Comparison of ENCODE assay signal across 8 cellular contexts in genomic region chr7:151233111-151233701, GRCh38. TPM values are rescaled to one million over a fixed set of nuclear protein-coding genes. Genes with fewer than 3 reads are reported as not detected.
DNase-seq lines count a peak whose midpoint lies in the region; ATAC-seq and TF ChIP-seq lines count a peak whose summit lies in the region.

No MANE protein-coding gene starts in this region.

- no peaks in the 10 kb centered on the region for H3K9me3 ChIP-seq in ectodermal cell (ENCODE audit: control insufficient read depth, low read length)
- no peaks in the 10 kb centered on the region for H3K9me3 ChIP-seq in mucosa of descending colon

- WGBS in ectodermal cell, 2 experiments, result 24 to 31% methylated on average over 20 to 21 of the region's 21 CpGs

- peaks cover 11% of the 10 kb centered on the region for H3K36me3 ChIP-seq in ectodermal cell (ENCODE audit: control insufficient read depth, insufficient read depth, low read length)
- H3K36me3 ChIP-seq in mucosa of descending colon (ENCODE audit: low read depth), result no peaks in the 10 kb centered on the region

- peak overlapping the region; percentile 95 for H3K4me3 ChIP-seq in ectodermal cell (ENCODE audit: insufficient read depth, low read depth, low read length)
- peak overlapping the region; percentile 90 for H3K4me3 ChIP-seq in mucosa of descending colon

- peak; percentile 53 for DNase-seq in COLO668 (lab: John Stamatoyannopoulos, UW; ENCODE audit: unreplicated experiment)
- DNase-seq in NAMALWA (ENCODE audit: low spot score), result peak; percentile 60
- peak; percentile 53 to 72 for DNase-seq in activated CD4-positive, alpha-beta T cell treated with anti-CD3 and anti-CD28 coated beads, Interleukin-2, amount 50 U/mL, for 24 hours (ENCODE audit: low read depth in 1 of 2, low spot score in 1 of 2)
- DNase-seq in mucosa of descending colon, result peak in 1 of 3 donors; percentile 65
- DNase-seq in stimulated activated CD8-positive, alpha-beta memory T cell treated with anti-CD3 and anti-CD28 coated beads, Interleukin-7, amount 100 ng/mL, for 1 hour (ENCODE audit: low read depth in 2 of 2), result peak; percentile 32 to 42

- H3K27me3 ChIP-seq in ectodermal cell (ENCODE audit: control insufficient read depth, insufficient read depth, low read length, poor library complexity, severe bottlenecking), result no peaks in the 10 kb centered on the region

- H3K4me1 ChIP-seq in ectodermal cell (ENCODE audit: control insufficient read depth, insufficient read depth, low read length) (peaks cover 10% of the 10 kb centered on the region), mucosa of descending colon (ENCODE audit: low read depth) (peaks cover 26% of the 10 kb centered on the region)

- no peak overlapping the region for H3K27ac ChIP-seq in ectodermal cell (ENCODE audit: insufficient read depth, low read depth, low read length, poor library complexity, severe bottlenecking)

- ATAC-seq in GM21717 (IDR thresholded peaks at IDR 0.05; ENCODE audit: unreplicated experiment), result peak; percentile 41
- ATAC-seq in mucosa of descending colon, result peak; percentile 50
- no peak for ATAC-seq in HG03565 (IDR thresholded peaks at IDR 0.05; ENCODE audit: unreplicated experiment)

- no peak for TF ChIP-seq CTCF in mucosa of descending colon (IDR thresholded peaks at IDR 0.05)

- intact Hi-C loops in mucosa of descending colon (cut with DNase I, micrococcal nuclease), result no loop called here

RNA-seq across cellular contexts. Expression of gene CHPF2, which starts 0.9 kb away (rescaled TPM):
- polyA plus RNA-seq in ectodermal cell (2013, experiment 1 of 4), result 20.1 TPM
- polyA plus RNA-seq in ectodermal cell (2013, experiment 2 of 4), result 26.1 TPM
- 18.6 TPM for polyA plus RNA-seq in ectodermal cell (2013, experiment 3 of 4)
- 21.5 TPM for polyA plus RNA-seq in ectodermal cell (2013, experiment 4 of 4)
- total RNA-seq in mucosa of descending colon, result 10 to 100 TPM; 38.3 to 52.2 (median 41.5) TPM

RNA-seq across cellular contexts. Expression of gene ABCF2, which starts 6.2 kb away (rescaled TPM):
- polyA plus RNA-seq in ectodermal cell (2013, experiment 1 of 4), result 73.7 TPM
- 62.3 TPM for polyA plus RNA-seq in ectodermal cell (2013, experiment 2 of 4)
- polyA plus RNA-seq in ectodermal cell (2013, experiment 3 of 4), result 45.5 TPM
- 49.4 TPM for polyA plus RNA-seq in ectodermal cell (2013, experiment 4 of 4)
- 10 to 100 TPM; 27.0 to 36.4 (median 28.4) TPM for total RNA-seq in mucosa of descending colon

RNA-seq across cellular contexts. Expression of gene SMARCD3, which starts 15.3 kb away (rescaled TPM):
- polyA plus RNA-seq in ectodermal cell (2013, experiment 1 of 4), result 25.8 TPM
- polyA plus RNA-seq in ectodermal cell (2013, experiment 2 of 4), result 22.5 TPM
- 22.3 TPM for polyA plus RNA-seq in ectodermal cell (2013, experiment 3 of 4)
- 26.7 TPM for polyA plus RNA-seq in ectodermal cell (2013, experiment 4 of 4)
- 10 to 100 TPM in 2 of 3 donors, 1 to 10 TPM in 1; 5.1 to 44.3 (median 10.0) TPM for total RNA-seq in mucosa of descending colon

RNA-seq across cellular contexts. Expression of gene H2BK1, which starts 22.9 kb away (rescaled TPM):
- polyA plus RNA-seq in ectodermal cell (2013, experiment 1 of 4), result not detected
- not detected for polyA plus RNA-seq in ectodermal cell (2013, experiment 2 of 4)
- polyA plus RNA-seq in ectodermal cell (2013, experiment 3 of 4), result not detected
- polyA plus RNA-seq in ectodermal cell (2013, experiment 4 of 4), result not detected
- not detected for total RNA-seq in mucosa of descending colon

RNA-seq across cellular contexts. Expression of gene ASB10, which starts 46.2 kb away (rescaled TPM):
- not detected for polyA plus RNA-seq in ectodermal cell (2013, experiment 1 of 4)
- polyA plus RNA-seq in ectodermal cell (2013, experiment 2 of 4), result not detected
- polyA plus RNA-seq in ectodermal cell (2013, experiment 3 of 4), result not detected
- not detected for polyA plus RNA-seq in ectodermal cell (2013, experiment 4 of 4)
- not detected for total RNA-seq in mucosa of descending colon
